8 cellular contexts compared by ENCODE assay signal in genomic region chr21:38660333-38661295, GRCh38.
DNase-seq lines count a peak whose midpoint lies in the region; ATAC-seq, FAIRE-seq and TF ChIP-seq lines count a peak whose summit lies in the region.

No MANE protein-coding gene starts in this region.

- H3K4me1 Mint-ChIP-seq in activated T-cell treated with anti-CD3 and anti-CD28 coated beads, Interleukin-2, amount 50 U/mL, for 72 hours (ENCODE audit: low read depth) = peaks cover 11% of the 10 kb centered on the region

- peak; percentile 52 to 62 for ATAC-seq in activated T-cell treated with anti-CD3 and anti-CD28 coated beads, Interleukin-2, amount 50 U/mL, for 72 hours (replicated peaks in 1 of 2)
- no peak for ATAC-seq in HG02623 (IDR thresholded peaks at IDR 0.05; ENCODE audit: unreplicated experiment)

- peaks cover 6% of the 10 kb centered on the region for H3F3A ChIP-seq in smooth muscle cell (ENCODE audit: low read depth)

- H3K27me3 ChIP-seq in hepatocyte = peaks cover 95% of the 10 kb centered on the region
- H3K27me3 ChIP-seq in smooth muscle cell (ENCODE audit: low read depth) = peaks cover 9% of the 10 kb centered on the region

- H3K9me2 ChIP-seq in hepatocyte (replicated peaks; ENCODE audit: insufficient read depth) = no peaks in the 10 kb centered on the region

- H3K4me3 Mint-ChIP-seq in activated T-cell treated with anti-CD3 and anti-CD28 coated beads, Interleukin-2, amount 50 U/mL, for 72 hours = peak overlapping the region; percentile 31 to 77

- H3K4me3 ChIP-seq in hepatocyte = peak overlapping the region; percentile 44
- peak overlapping the region; percentile 54 for H3K4me3 ChIP-seq in smooth muscle cell

- H3K4me2 ChIP-seq in hepatocyte (peak overlapping the region; percentile 88), smooth muscle cell (peak overlapping the region; percentile 86)

- DNase-seq in HK-2 (ENCODE audit: unreplicated experiment) (peak; percentile 50), hepatocyte (ENCODE audit: low spot score) (peak; percentile 45), smooth muscle cell (lab: John Stamatoyannopoulos, UW; ENCODE audit: unreplicated experiment) (no peak), GM12892 (ENCODE audit: insufficient read length) (no peak), HCEC 1CT (no peak), SIG-M5 (lab: John Stamatoyannopoulos, UW) (no peak)
- DNase-seq in activated T-cell treated with anti-CD3 and anti-CD28 coated beads, Interleukin-2, amount 50 U/mL, for 72 hours = peak; percentile 12 to 23

- peaks cover 4% of the 10 kb centered on the region for H3K4me1 ChIP-seq in hepatocyte (ENCODE audit: insufficient read depth)
- no peaks in the 10 kb centered on the region for H3K4me1 ChIP-seq in smooth muscle cell (ENCODE audit: low read depth)

- peaks cover 0 to 2% of the 10 kb centered on the region in 2 donors for H3K36me3 Mint-ChIP-seq in activated T-cell treated with anti-CD3 and anti-CD28 coated beads, Interleukin-2, amount 50 U/mL, for 72 hours (ENCODE audit: insufficient read depth in 2 of 2)

- H3K27ac ChIP-seq in hepatocyte (peak overlapping the region; percentile 80), smooth muscle cell (ENCODE audit: low read depth) (peak overlapping the region; percentile 75)

- H2AFZ ChIP-seq in hepatocyte = peak overlapping the region; percentile 67
- peak overlapping the region; percentile 53 for H2AFZ ChIP-seq in smooth muscle cell (ENCODE audit: low read depth)

- peak overlapping the region; percentile 60 for H3K9ac ChIP-seq in smooth muscle cell (ENCODE audit: low read depth)

- no peaks in the 10 kb centered on the region for H3K36me3 ChIP-seq in hepatocyte (replicated peaks; ENCODE audit: insufficient read depth, low read depth)
- H3K36me3 ChIP-seq in smooth muscle cell (ENCODE audit: low read depth) = no peaks in the 10 kb centered on the region

- H3K9me3 Mint-ChIP-seq in activated T-cell treated with anti-CD3 and anti-CD28 coated beads, Interleukin-2, amount 50 U/mL, for 72 hours = no peaks in the 10 kb centered on the region

- H3K79me2 ChIP-seq in hepatocyte (no peaks in the 10 kb centered on the region), smooth muscle cell (ENCODE audit: low read depth) (peaks cover 35% of the 10 kb centered on the region)

- no peak overlapping the region for H3K27ac Mint-ChIP-seq in activated T-cell treated with anti-CD3 and anti-CD28 coated beads, Interleukin-2, amount 50 U/mL, for 72 hours

- FAIRE-seq in GM12892 (lab: Jason Lieb, UNC) = no peak

- H3K27me3 Mint-ChIP-seq in activated T-cell treated with anti-CD3 and anti-CD28 coated beads, Interleukin-2, amount 50 U/mL, for 72 hours (ENCODE audit: low read depth) = peaks cover 76% of the 10 kb centered on the region

- TF ChIP-seq CTCF in hepatocyte (IDR thresholded peaks at IDR 0.05; ENCODE audit: poor library complexity) = no peak
- TF ChIP-seq CTCF in smooth muscle cell (IDR thresholded peaks at IDR 0.05; ENCODE audit: borderline replicate concordance, insufficient read depth, poor library complexity, severe bottlenecking) = no peak

- no peak for TF ChIP-seq POLR2A in GM12892 (IDR thresholded peaks at IDR 0.05; ENCODE audit: low read depth, low read length)

- WGBS in hepatocyte (ENCODE audit: low lambda C conversion rate, missing lambda C conversion rate) = 2% methylated on average over 57 of the region's 121 CpGs
- 6% methylated on average over 79 of the region's 121 CpGs for WGBS in smooth muscle cell (ENCODE audit: low lambda C conversion rate)

- H3K9me3 ChIP-seq in hepatocyte (ENCODE audit: low read depth) (no peaks in the 10 kb centered on the region), smooth muscle cell (replicated peaks; ENCODE audit: low read depth) (no peaks in the 10 kb centered on the region)

- H4K20me1 ChIP-seq in hepatocyte (ENCODE audit: insufficient read depth, poor library complexity, severe bottlenecking) (no peaks in the 10 kb centered on the region), smooth muscle cell (ENCODE audit: low read depth) (no peaks in the 10 kb centered on the region)

Comparison
In these comparisons a context has a peak if more than half of its experiments do, and no peak if none do; other contexts are left out.
1. DNase-seq: peak in HK-2 (single experiment), activated T-cell treated with anti-CD3 and anti-CD28 coated beads, Interleukin-2, amount 50 U/mL, for 72 hours (2 of 2) and hepatocyte (single experiment); none in smooth muscle cell (single experiment), GM12892 (single experiment), HCEC 1CT (single experiment) and SIG-M5 (single experiment).